In the genomic region with DNA sequence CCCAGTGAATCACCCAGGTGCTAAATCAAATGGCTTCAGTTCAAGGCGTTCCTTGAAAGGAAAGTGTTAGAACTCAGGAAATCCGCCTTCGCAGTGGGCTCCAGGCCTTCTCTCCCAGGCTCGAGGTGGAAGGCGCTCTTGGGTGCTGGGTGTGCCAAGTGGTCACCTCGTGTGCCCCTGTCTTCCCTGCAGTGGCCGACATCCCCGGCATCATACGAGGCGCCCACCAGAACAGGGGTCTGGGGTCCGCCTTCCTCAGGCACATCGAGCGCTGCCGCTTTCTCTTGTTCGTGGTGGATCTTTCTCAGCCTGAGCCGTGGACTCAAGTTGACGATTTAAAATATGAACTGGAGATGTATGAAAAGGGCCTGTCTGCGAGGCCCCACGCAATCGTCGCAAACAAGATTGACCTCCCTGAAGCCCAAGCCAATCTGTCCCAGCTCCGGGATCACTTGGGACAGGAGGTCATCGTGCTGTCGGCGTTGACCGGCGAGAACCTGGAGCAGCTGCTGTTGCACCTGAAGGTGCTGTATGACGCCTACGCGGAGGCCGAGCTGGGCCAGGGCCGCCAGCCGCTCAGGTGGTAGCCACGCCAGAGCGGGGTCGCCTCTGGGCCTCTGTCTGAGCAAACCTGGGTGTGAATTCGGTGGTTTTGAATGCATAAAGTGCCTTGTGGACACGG, we compare ENCODE assay signal across 1 cellular context.
TF ChIP-seq lines count a peak whose summit lies in the region.

No MANE protein-coding gene starts in this region.

TF ChIP-seq in HepG2, 621 proteins besides CTCF, POLR2A, EP300 and RAD21:
- 0 out of 2 replicates have a peak, but pooled peaks have one; percentile 19 for TF ChIP-seq RBFOX2 (IDR thresholded peaks at IDR 0.05; ENCODE audit: low read depth, low read length)
- TF ChIP-seq MED13 (CRISPR knock-in tag; IDR thresholded peaks at IDR 0.05) = no peak
- TF ChIP-seq AGO1 (IDR thresholded peaks at IDR 0.05; ENCODE audit: low read depth, low read length, poor library complexity, severe bottlenecking) = peak; percentile 12
- no peak for TF ChIP-seq ZNF432 (CRISPR knock-in tag; IDR thresholded peaks at IDR 0.05; ENCODE audit: borderline replicate concordance)
- TF ChIP-seq, protein P1, sequence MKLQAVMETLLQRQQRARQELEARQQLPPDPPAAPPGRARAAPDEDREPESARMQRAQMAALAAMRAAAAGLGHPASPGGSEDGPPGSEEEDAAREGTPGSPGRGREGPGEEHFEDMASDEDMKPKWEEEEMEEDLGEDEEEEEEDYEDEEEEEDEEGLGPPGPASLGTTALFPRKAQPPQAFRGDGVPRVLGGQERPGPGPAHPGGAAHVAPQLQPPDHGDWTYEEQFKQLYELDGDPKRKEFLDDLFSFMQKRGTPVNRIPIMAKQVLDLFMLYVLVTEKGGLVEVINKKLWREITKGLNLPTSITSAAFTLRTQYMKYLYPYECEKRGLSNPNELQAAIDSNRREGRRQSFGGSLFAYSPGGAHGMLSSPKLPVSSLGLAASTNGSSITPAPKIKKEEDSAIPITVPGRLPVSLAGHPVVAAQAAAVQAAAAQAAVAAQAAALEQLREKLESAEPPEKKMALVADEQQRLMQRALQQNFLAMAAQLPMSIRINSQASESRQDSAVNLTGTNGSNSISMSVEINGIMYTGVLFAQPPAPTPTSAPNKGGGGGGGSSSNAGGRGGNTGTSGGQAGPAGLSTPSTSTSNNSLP (IDR thresholded peaks at IDR 0.05; ENCODE audit: low read depth, low read length) = no peak
- no peak for TF ChIP-seq MLLT10 (CRISPR knock-in tag; IDR thresholded peaks at IDR 0.05)
- no peak for TF ChIP-seq FOXC1 (CRISPR knock-in tag; IDR thresholded peaks at IDR 0.05; ENCODE audit: borderline replicate concordance)
- TF ChIP-seq MATR3 (CRISPR knock-in tag; IDR thresholded peaks at IDR 0.05) = no peak
- TF ChIP-seq, protein P2, sequence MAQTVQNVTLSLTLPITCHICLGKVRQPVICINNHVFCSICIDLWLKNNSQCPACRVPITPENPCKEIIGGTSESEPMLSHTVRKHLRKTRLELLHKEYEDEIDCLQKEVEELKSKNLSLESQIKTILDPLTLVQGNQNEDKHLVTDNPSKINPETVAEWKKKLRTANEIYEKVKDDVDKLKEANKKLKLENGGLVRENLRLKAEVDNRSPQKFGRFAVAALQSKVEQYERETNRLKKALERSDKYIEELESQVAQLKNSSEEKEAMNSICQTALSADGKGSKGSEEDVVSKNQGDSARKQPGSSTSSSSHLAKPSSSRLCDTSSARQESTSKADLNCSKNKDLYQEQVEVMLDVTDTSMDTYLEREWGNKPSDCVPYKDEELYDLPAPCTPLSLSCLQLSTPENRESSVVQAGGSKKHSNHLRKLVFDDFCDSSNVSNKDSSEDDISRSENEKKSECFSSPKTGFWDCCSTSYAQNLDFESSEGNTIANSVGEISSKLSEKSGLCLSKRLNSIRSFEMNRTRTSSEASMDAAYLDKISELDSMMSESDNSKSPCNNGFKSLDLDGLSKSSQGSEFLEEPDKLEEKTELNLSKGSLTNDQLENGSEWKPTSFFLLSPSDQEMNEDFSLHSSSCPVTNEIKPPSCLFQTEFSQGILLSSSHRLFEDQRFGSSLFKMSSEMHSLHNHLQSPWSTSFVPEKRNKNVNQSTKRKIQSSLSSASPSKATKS (CRISPR knock-in tag; IDR thresholded peaks at IDR 0.05) = no peak
